18 cellular contexts compared by ENCODE assay signal in genomic region chr7:83579740-83580139, GRCh38.
A peak's percentile ranks its signal among the peaks of the same experiment; 100 is the strongest.
DNase-seq lines count a peak whose midpoint lies in the region; TF ChIP-seq lines count a peak whose summit lies in the region.
"Had no signal": no experiment of that assay in that cellular context is flagged by ENCODE, and none has a peak within 500 bp of the region (broad histone marks: within the 10 kb centered on the region; RNA-seq: fewer than 3 reads in every experiment).

No MANE protein-coding gene starts in this region.

- no peak for TF ChIP-seq CTCF in RWPE1 (conservative IDR thresholded peaks at IDR 0.05; ENCODE audit: low read depth)
- TF ChIP-seq CTCF in epithelial cell of esophagus (IDR thresholded peaks at IDR 0.05; ENCODE audit: insufficient read depth, low read depth, low read length, missing control alignments), result no peak

- POLR2A ChIA-PET in RWPE1 (lab: Yijun Ruan, JAX; ENCODE audit: low non-redundant PET), result no interaction called here

- H3K4me3 ChIP-seq in epithelial cell of esophagus (ENCODE audit: low read length), result no peak overlapping the region
- H3K4me3 ChIP-seq: lower lobe of right lung, right lobe of liver, SJCRH30 had no signal

- peak; percentile 6 for DNase-seq in EL
- DNase-seq in RWPE1 (ENCODE audit: low spot score), result peak; percentile 9
- peak; percentile 30 for DNase-seq in epithelial cell of esophagus (ENCODE audit: low read depth)
- peak; percentile 47 to 72 for DNase-seq in lung microvascular endothelial cell (ENCODE audit: low read depth in 2 of 2)
- DNase-seq in G401 (ENCODE audit: low spot score), result no peak
- DNase-seq in kidney glomerular epithelial cell (lab: John Stamatoyannopoulos, UW), result no peak
- DNase-seq in iPS-NIHi7 (ENCODE audit: extremely low spot score), result no peak
- no peak for DNase-seq in activated CD4-positive, CD25-positive, alpha-beta regulatory T cell treated with anti-CD3 and anti-CD28 coated beads, Interleukin-2, amount 50 U/mL, for 72 hours
- DNase-seq: activated B cell treated with CpG ODN at 0.5 μM for 24 hours; activated CD8-positive, alpha-beta memory T cell treated with anti-CD3 and anti-CD28 coated beads for 24 hours; activated naive CD8-positive, alpha-beta T cell treated with anti-CD3 and anti-CD28 coated beads, Interleukin-2, amount 10 ng/mL, durations not matched to agents 7 days and 5 days; effector memory CD8-positive, alpha-beta T cell; Kasumi-1; lower lobe of right lung; NCI-H1105 treated with DMSO at 0.1 percent for 48 hours; NCI-H524 treated with DMSO at 0.1 percent for 48 hours; right lobe of liver; SJCRH30 had no signal

- no peak overlapping the region for H3K27ac ChIP-seq in RWPE1
- H3K27ac ChIP-seq: lower lobe of right lung, right lobe of liver, SJCRH30 had no signal

- CTCF ChIA-PET in RWPE1 (lab: Yijun Ruan, JAX), result no interaction called here

- in situ Hi-C loops in G401 (cut with HindIII; ENCODE audit: low sequenced_read_pairs), result no loop called here

Comparison
In these comparisons a context has a peak if more than half of its experiments do, and no peak if none do; other contexts are left out.
1. DNase-seq: peak in EL (single experiment), RWPE1 (single experiment), epithelial cell of esophagus (single experiment) and lung microvascular endothelial cell (2 of 2); none in G401 (single experiment), kidney glomerular epithelial cell (single experiment), iPS-NIHi7 (single experiment) and activated CD4-positive, CD25-positive, alpha-beta regulatory T cell treated with anti-CD3 and anti-CD28 coated beads, Interleukin-2, amount 50 U/mL, for 72 hours (single experiment).